In genomic region chr9:34637356-34638137, GRCh38 we compare ENCODE assay signal across 8 cellular contexts. TPM values are rescaled to one million over a fixed set of nuclear protein-coding genes. Genes with fewer than 3 reads are reported as not detected.
DNase-seq lines count a peak whose midpoint lies in the region; ATAC-seq and TF ChIP-seq lines count a peak whose summit lies in the region.

Gene SIGMAR1 (minus strand): TSS chr9:34637787. CDS start chr9:34637697, 90 bp downstream.

- peaks cover 10% of the 10 kb centered on the region for H3K36me3 Mint-ChIP-seq in activated T-cell treated with anti-CD3 and anti-CD28 coated beads, Interleukin-2, amount 50 U/mL, for 4 hours (ENCODE audit: insufficient read depth)

- peak; percentile 85 for DNase-seq in DMS153 treated with DMSO at 0.1 percent for 48 hours (lab: John Stamatoyannopoulos, UW; ENCODE audit: unreplicated experiment)
- DNase-seq in KG1 (lab: John Stamatoyannopoulos, UW): peak; percentile 84
- peak; percentile 51 for DNase-seq in Panc1 (ENCODE audit: low read depth, low spot score)
- peak; percentile 92 for DNase-seq in activated T-cell treated with anti-CD3 and anti-CD28 coated beads, Interleukin-2, amount 50 U/mL, for 4 hours
- DNase-seq in stimulated activated CD8-positive, alpha-beta memory T cell treated with anti-CD3 and anti-CD28 coated beads, Interleukin-4, amount 100 ng/mL, for 48 hours: peak; percentile 96

- WGBS in esophagus, 2 donors: 0% methylated on average over 67 to 74 of the region's 74 CpGs

- H3K27me3 ChIP-seq in Panc1 (ENCODE audit: control insufficient read depth, insufficient read depth, low read length): no peaks in the 10 kb centered on the region
- H3K27me3 ChIP-seq in esophagus (ENCODE audit: control insufficient read depth in 1 of 2, insufficient read depth in 2 of 2, low read length in 2 of 2): no peaks in the 10 kb centered on the region
- no peaks in the 10 kb centered on the region for H3K27me3 ChIP-seq in mucosa of stomach (ENCODE audit: control insufficient read depth, insufficient read depth, low read length)

- H3K4me3 ChIP-seq in Panc1 (ENCODE audit: low read depth in 2 of 2, low read length in 2 of 2): peak within 1 kb of the TSS; percentile 70 to 94
- H3K4me3 ChIP-seq in esophagus (ENCODE audit: low read depth in 1 of 2, low read length in 2 of 2): peak within 1 kb of the TSS; percentile 69 to 81
- H3K4me3 ChIP-seq in mucosa of stomach (ENCODE audit: low read length): peak within 1 kb of the TSS; percentile 89

- intact Hi-C loops in Panc1 (cut with micrococcal nuclease; ENCODE audit: unreplicated experiment): no loop called here

- no peaks in the 10 kb centered on the region for H3K9me3 Mint-ChIP-seq in activated T-cell treated with anti-CD3 and anti-CD28 coated beads, Interleukin-2, amount 50 U/mL, for 4 hours

- no TSS peak for BruUV-seq in Panc1 (replicated peaks; lab: Mats Ljungman, UMichigan)

- ATAC-seq in GM21717 (IDR thresholded peaks at IDR 0.05; ENCODE audit: unreplicated experiment) (peak; percentile 72), Panc1 (peak; percentile 94)
- peak; percentile 92 to 93 for ATAC-seq in activated T-cell treated with anti-CD3 and anti-CD28 coated beads, Interleukin-2, amount 50 U/mL, for 4 hours

- H3K36me3 ChIP-seq in Panc1 (ENCODE audit: control insufficient read depth, insufficient read depth, low read length) (no peaks in the 10 kb centered on the region), esophagus (ENCODE audit: control insufficient read depth in 2 of 2, insufficient read depth in 2 of 2, low read length in 1 of 2) (peaks cover 0 to 2% of the 10 kb centered on the region in 2 donors), mucosa of stomach (ENCODE audit: control insufficient read depth, insufficient read depth, low read length) (no peaks in the 10 kb centered on the region)

- CTCF ChIA-PET in Panc1 (lab: Charles Lee): interaction anchor here (0.6 to 1.1 kb wide), 2 partner anchors 9 to 268 kb away, joined by 4 to 5 read pairs; partner anchors contain the start of gene GALT

- in situ Hi-C loops in Panc1 (cut with HindIII; ENCODE audit: low pct_unique_long_range_greater_than_20kb, low sequenced_read_pairs): no loop called here

- H3K27ac ChIP-seq in Panc1 (ENCODE audit: low read length) (peak within 1 kb of the TSS; percentile 98), esophagus (ENCODE audit: low read depth in 2 of 2, low read length in 1 of 2) (peak within 1 kb of the TSS; percentile 64 to 84)

- POLR2A ChIA-PET in Panc1 (lab: Charles Lee): interaction anchor here (0.6 to 1.7 kb wide), 2 partner anchors 8 to 27 kb away, joined by 4 to 5 read pairs; no protein-coding TSS in a partner anchor

- H3K9me3 ChIP-seq in Panc1 (ENCODE audit: control insufficient read depth, insufficient read depth, low read depth, low read length) (no peaks in the 10 kb centered on the region), esophagus (ENCODE audit: control insufficient read depth in 2 of 2, insufficient read depth in 1 of 2, low read depth in 1 of 2, low read length in 1 of 2) (no peaks in the 10 kb centered on the region), mucosa of stomach (ENCODE audit: control insufficient read depth, low read length) (no peaks in the 10 kb centered on the region)

- H3K4me1 ChIP-seq in Panc1 (ENCODE audit: control insufficient read depth, insufficient read depth, low read length): peaks cover 13% of the 10 kb centered on the region
- peaks cover 0 to 15% of the 10 kb centered on the region in 2 donors for H3K4me1 ChIP-seq in esophagus (ENCODE audit: control insufficient read depth in 2 of 2, insufficient read depth in 2 of 2, low read length in 1 of 2)
- H3K4me1 ChIP-seq in mucosa of stomach (ENCODE audit: control insufficient read depth, insufficient read depth, low read length): peaks cover 26% of the 10 kb centered on the region

- H3K27me3 Mint-ChIP-seq in activated T-cell treated with anti-CD3 and anti-CD28 coated beads, Interleukin-2, amount 50 U/mL, for 4 hours (ENCODE audit: low read depth): no peaks in the 10 kb centered on the region

- peak within 1 kb of the TSS; percentile 95 for H3K4me3 Mint-ChIP-seq in activated T-cell treated with anti-CD3 and anti-CD28 coated beads, Interleukin-2, amount 50 U/mL, for 4 hours

- peaks cover 40% of the 10 kb centered on the region for H3K4me1 Mint-ChIP-seq in activated T-cell treated with anti-CD3 and anti-CD28 coated beads, Interleukin-2, amount 50 U/mL, for 4 hours (ENCODE audit: low read depth)

- H3K9ac ChIP-seq in mucosa of stomach (ENCODE audit: low read length): peak within 1 kb of the TSS; percentile 99

- no peak for TF ChIP-seq CTCF in Panc1 (IDR thresholded peaks at IDR 0.05)

RNA-seq across cellular contexts. Expression of gene SIGMAR1, which starts in this region (rescaled TPM):
- 131 TPM for total RNA-seq in Panc1 (2021; ENCODE audit: unreplicated experiment)
- 186 TPM for polyA plus RNA-seq in Panc1 (2012; ENCODE audit: insufficient read length)
- total RNA-seq in activated T-cell treated with anti-CD3 and anti-CD28 coated beads, Interleukin-2, amount 50 U/mL, for 4 hours: 100 to 1,000 TPM; 120 to 128 (median 123) TPM
- 10 to 100 TPM; 42.1 to 68.5 TPM for polyA plus RNA-seq in esophagus

Comparison
In these comparisons a context has a peak if more than half of its experiments do, and no peak if none do; other contexts are left out.
1. Peak in every context shown above with its lines: DNase-seq, ATAC-seq, H3K4me3 ChIP-seq and H3K27ac ChIP-seq.